ENCODE assay signal across 1 cellular context in genomic region chr10:26486985-26487850, GRCh38.
TF ChIP-seq lines count a peak whose summit lies in the region.

No MANE protein-coding gene starts in this region.

TF ChIP-seq in K562, 482 proteins besides CTCF, POLR2A, EP300 and RAD21 (continued from another document):
- TF ChIP-seq MGA (IDR thresholded peaks at IDR 0.05): no peak
